ENCODE assay signal across 24 cellular contexts in the genomic region with DNA sequence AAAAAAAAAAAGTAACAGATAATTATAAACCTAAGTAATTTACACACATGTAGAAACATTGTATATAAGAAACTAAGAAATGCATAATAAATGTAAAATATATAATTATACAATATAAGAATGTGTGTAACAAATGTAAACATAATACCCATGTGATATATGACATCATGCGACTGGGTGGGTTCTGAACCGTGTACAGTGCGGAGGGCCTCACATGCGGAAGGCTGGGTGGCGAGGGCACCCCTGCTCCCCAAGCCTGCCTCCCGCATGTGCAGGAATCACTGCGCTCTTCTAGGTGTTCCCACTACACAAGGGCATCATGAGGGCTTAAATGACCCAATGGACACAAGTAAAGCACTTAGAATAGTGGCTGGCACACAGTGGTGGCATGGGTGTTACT.
"Had no signal": no experiment of that assay in that cellular context is flagged by ENCODE, and none has a peak within 500 bp of the region (broad histone marks: within the 10 kb centered on the region; RNA-seq: fewer than 3 reads in every experiment).

No MANE protein-coding gene starts in this region.

- H3K9me3 Mint-ChIP-seq: natural killer cell treated with Interleukin-12 subunit alpha and Interleukin-12 subunit beta and Interleukin-15 and Interleukin-18, amount 100 ng/mL, for 72 hours; stimulated activated naive CD8-positive, alpha-beta T cell treated with anti-CD3 and anti-CD28 coated beads, Interleukin-15, amount 100 ng/mL, for 72 hours had no signal

- DNase-seq: heart right ventricle; islet precursor cell; left ventricle myocardium inferior; midbrain; mucosa of descending colon; naive thymus-derived CD4-positive, alpha-beta T cell; nucleus accumbens; stimulated activated CD4-positive, alpha-beta T cell treated with anti-CD3 and anti-CD28 coated beads, Interleukin-1b, Interleukin-23, amount 100 ng/mL, for 48 hours; stimulated activated CD4-positive, alpha-beta T cell treated with anti-CD3 and anti-CD28 coated beads, Interleukin-2, amount 100 ng/mL, for 48 hours; stimulated activated CD4-positive, alpha-beta T cell treated with anti-CD3 and anti-CD28 coated beads, Interleukin-4, amount 100 ng/mL, for 4 hours; stimulated activated CD8-positive, alpha-beta memory T cell treated with anti-CD3 and anti-CD28 coated beads, Interleukin-4, amount 100 ng/mL, for 48 hours; stimulated activated naive CD4-positive, alpha-beta T cell treated with Interleukin-2 at 50 U/mL for 16 hours; stimulated activated naive CD8-positive, alpha-beta T cell treated with anti-CD3 and anti-CD28 coated beads, Interleukin-15, amount 100 ng/mL, for 72 hours; substantia nigra; uterus had no signal

- H3K27ac Mint-ChIP-seq: naive thymus-derived CD4-positive, alpha-beta T cell; natural killer cell treated with Interleukin-12 subunit alpha and Interleukin-12 subunit beta and Interleukin-15 and Interleukin-18, amount 100 ng/mL, for 72 hours; progenitor cell of endocrine pancreas; stimulated activated memory B cell treated with anti-CD40 and anti-IgM and Interleukin-4, amounts not matched to agents 10 μg/mL and 1 μg/mL and 100 μg/mL, for 72 hours; stimulated activated naive CD8-positive, alpha-beta T cell treated with anti-CD3 and anti-CD28 coated beads, Interleukin-15, amount 100 ng/mL, for 72 hours; type B pancreatic cell had no signal

- H3K4me3 ChIP-seq: heart right ventricle, hepatocyte, left ventricle myocardium inferior, lung, mucosa of descending colon, right atrium auricular region, smooth muscle cell, tibial nerve, uterus had no signal

- H3K4me3 Mint-ChIP-seq: stimulated activated memory B cell treated with anti-CD40 and anti-IgM and Interleukin-4, amounts not matched to agents 10 μg/mL and 1 μg/mL and 100 μg/mL, for 72 hours; stimulated activated naive CD8-positive, alpha-beta T cell treated with anti-CD3 and anti-CD28 coated beads, Interleukin-15, amount 100 ng/mL, for 72 hours; type B pancreatic cell had no signal

- ATAC-seq: heart right ventricle; mucosa of descending colon; naive thymus-derived CD4-positive, alpha-beta T cell; natural killer cell treated with Interleukin-12 subunit alpha and Interleukin-12 subunit beta and Interleukin-15 and Interleukin-18, amount 100 ng/mL, for 72 hours; stimulated activated memory B cell treated with anti-CD40 and anti-IgM and Interleukin-4, amounts not matched to agents 10 μg/mL and 1 μg/mL and 100 μg/mL, for 72 hours; stimulated activated naive CD8-positive, alpha-beta T cell treated with anti-CD3 and anti-CD28 coated beads, Interleukin-15, amount 100 ng/mL, for 72 hours had no signal

- H3K27me3 ChIP-seq: heart right ventricle, hepatocyte, right atrium auricular region, tibial nerve, uterus had no signal

- H3K36me3 ChIP-seq: left ventricle myocardium inferior, right atrium auricular region, uterus had no signal

- H3K4me1 ChIP-seq: uterus had no signal

- H3K9me3 ChIP-seq: mucosa of descending colon, right atrium auricular region, tibial nerve, uterus had no signal

- H3K36me3 Mint-ChIP-seq: naive thymus-derived CD4-positive, alpha-beta T cell; natural killer cell treated with Interleukin-12 subunit alpha and Interleukin-12 subunit beta and Interleukin-15 and Interleukin-18, amount 100 ng/mL, for 72 hours had no signal

- H3K27ac ChIP-seq: heart right ventricle, hepatocyte, left ventricle myocardium inferior, right atrium auricular region, tibial nerve, uterus had no signal

- H3K27me3 Mint-ChIP-seq: natural killer cell treated with Interleukin-12 subunit alpha and Interleukin-12 subunit beta and Interleukin-15 and Interleukin-18, amount 100 ng/mL, for 72 hours; progenitor cell of endocrine pancreas; stimulated activated memory B cell treated with anti-CD40 and anti-IgM and Interleukin-4, amounts not matched to agents 10 μg/mL and 1 μg/mL and 100 μg/mL, for 72 hours; type B pancreatic cell had no signal
